Comparison of ENCODE assay signal across 1 cellular context in the genomic region with DNA sequence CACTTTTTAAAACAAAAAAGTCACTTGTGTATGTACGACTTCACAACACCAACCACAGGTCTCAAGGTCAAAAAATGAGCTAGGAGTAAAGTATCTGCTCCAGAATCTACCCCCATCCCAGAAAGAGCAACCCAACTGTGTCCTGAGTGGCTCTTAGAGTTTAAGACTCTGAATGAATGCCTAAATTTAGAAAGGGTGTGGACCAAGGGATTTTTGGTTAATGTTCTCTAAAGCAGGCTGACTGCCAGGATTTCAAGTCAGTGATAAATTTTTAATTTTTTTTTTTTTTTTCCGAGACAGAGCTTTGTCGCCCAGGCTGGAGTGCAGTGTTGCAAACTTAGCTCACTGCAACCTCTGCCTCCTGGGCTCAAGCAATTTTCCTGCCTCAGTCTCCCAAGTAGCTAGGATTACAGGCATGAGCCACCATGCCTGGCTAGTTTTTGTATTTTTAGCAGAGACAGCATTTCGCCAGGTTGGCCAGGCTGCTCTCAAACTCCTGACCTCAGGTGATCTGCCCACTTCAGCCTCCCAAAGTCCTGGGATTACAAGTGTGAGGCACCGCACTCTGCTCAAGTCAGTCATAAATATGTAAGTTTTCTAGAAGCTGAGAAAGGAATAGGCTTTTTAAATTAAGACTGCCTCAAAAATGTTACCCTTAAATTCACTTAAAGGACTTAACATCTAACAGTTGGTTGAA.
TF ChIP-seq lines count a peak whose summit lies in the region.

No MANE protein-coding gene starts in this region.

TF ChIP-seq in IMR-90, 13 proteins besides CTCF, POLR2A, EP300 and RAD21:
- TF ChIP-seq CHD1 (IDR thresholded peaks at IDR 0.05; ENCODE audit: low read depth, low read length) (no peak), MAZ (IDR thresholded peaks at IDR 0.05; ENCODE audit: borderline replicate concordance, low read depth, low read length) (no peak), SMC3 (IDR thresholded peaks at IDR 0.05; ENCODE audit: low read depth, low read length) (no peak), RFX5 (IDR thresholded peaks at IDR 0.05; ENCODE audit: low read depth, low read length) (no peak), CEBPB (IDR thresholded peaks at IDR 0.05; ENCODE audit: low read depth, low read length) (no peak), FOS (IDR thresholded peaks at IDR 0.05; ENCODE audit: low read depth, low read length) (no peak), RCOR1 (IDR thresholded peaks at IDR 0.05; ENCODE audit: insufficient replicate concordance, low read length) (no peak), NFE2L2 (IDR thresholded peaks at IDR 0.05; ENCODE audit: low read depth, low read length) (no peak), MAFK (IDR thresholded peaks at IDR 0.05; ENCODE audit: low read depth, low read length) (no peak), BHLHE40 (IDR thresholded peaks at IDR 0.05; ENCODE audit: low read depth, low read length) (no peak), MXI1 (IDR thresholded peaks at IDR 0.05; ENCODE audit: borderline replicate concordance, low read depth, low read length) (no peak)
- TF ChIP-seq, protein P1, sequence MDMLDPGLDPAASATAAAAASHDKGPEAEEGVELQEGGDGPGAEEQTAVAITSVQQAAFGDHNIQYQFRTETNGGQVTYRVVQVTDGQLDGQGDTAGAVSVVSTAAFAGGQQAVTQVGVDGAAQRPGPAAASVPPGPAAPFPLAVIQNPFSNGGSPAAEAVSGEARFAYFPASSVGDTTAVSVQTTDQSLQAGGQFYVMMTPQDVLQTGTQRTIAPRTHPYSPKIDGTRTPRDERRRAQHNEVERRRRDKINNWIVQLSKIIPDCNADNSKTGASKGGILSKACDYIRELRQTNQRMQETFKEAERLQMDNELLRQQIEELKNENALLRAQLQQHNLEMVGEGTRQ (IDR thresholded peaks at IDR 0.05; ENCODE audit: low read depth, low read length), result no peak
- TF ChIP-seq, protein P2, sequence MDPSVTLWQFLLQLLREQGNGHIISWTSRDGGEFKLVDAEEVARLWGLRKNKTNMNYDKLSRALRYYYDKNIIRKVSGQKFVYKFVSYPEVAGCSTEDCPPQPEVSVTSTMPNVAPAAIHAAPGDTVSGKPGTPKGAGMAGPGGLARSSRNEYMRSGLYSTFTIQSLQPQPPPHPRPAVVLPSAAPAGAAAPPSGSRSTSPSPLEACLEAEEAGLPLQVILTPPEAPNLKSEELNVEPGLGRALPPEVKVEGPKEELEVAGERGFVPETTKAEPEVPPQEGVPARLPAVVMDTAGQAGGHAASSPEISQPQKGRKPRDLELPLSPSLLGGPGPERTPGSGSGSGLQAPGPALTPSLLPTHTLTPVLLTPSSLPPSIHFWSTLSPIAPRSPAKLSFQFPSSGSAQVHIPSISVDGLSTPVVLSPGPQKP (IDR thresholded peaks at IDR 0.05; ENCODE audit: borderline replicate concordance, low read depth, low read length), result no peak
